In the genomic region with DNA sequence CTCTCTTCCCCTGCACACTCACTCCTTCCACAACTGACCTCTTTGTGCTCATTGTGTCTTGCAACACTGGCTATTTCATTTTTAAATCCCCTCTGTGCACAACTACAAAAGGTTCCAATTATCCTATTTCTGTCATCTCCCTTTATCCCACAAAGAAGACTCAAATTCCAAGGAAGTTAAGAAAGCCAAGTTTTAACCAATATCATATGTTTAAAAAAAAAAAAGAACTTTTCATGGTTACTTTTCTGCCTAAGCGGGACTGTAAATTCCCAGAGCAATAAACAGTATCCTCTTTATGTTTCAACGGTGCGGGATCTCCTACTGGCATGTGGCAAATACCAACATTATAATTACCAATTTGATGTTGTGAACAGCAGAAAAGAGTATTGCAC, we compare ENCODE assay signal across 15 cellular contexts.
DNase-seq lines count a peak whose midpoint lies in the region; ATAC-seq and TF ChIP-seq lines count a peak whose summit lies in the region.
"Had no signal": no experiment of that assay in that cellular context is flagged by ENCODE, and none has a peak within 500 bp of the region (broad histone marks: within the 10 kb centered on the region; RNA-seq: fewer than 3 reads in every experiment).

No MANE protein-coding gene starts in this region.

- peaks cover 54% of the 10 kb centered on the region for H3K79me2 ChIP-seq in SK-N-SH (ENCODE audit: insufficient read depth)

- H3F3A ChIP-seq in SK-N-SH (replicated peaks; ENCODE audit: insufficient read depth), result peaks cover 14% of the 10 kb centered on the region

- no peak for ATAC-seq in HG02642 (IDR thresholded peaks at IDR 0.05; ENCODE audit: poor library complexity, unreplicated experiment)
- ATAC-seq: A549 had no signal

- peaks cover 64% of the 10 kb centered on the region for H3K4me1 Mint-ChIP-seq in activated CD4-positive, alpha-beta T cell treated with anti-CD3 and anti-CD28 coated beads, Interleukin-2, amount 10 ng/mL, durations not matched to agents 24 days and 14 days

- WGBS in SK-N-SH (ENCODE audit: low lambda C conversion rate), result 27% methylated on average over 3 of the region's 3 CpGs

- peaks cover 3% of the 10 kb centered on the region for H3K9me3 Mint-ChIP-seq in activated CD4-positive, alpha-beta T cell treated with anti-CD3 and anti-CD28 coated beads, Interleukin-2, amount 10 ng/mL, durations not matched to agents 24 days and 14 days
- H3K9me3 Mint-ChIP-seq: brain, mesothelial cell of epicardium had no signal

- CTCF ChIA-PET in SK-N-SH (lab: Yijun Ruan, JAX), result no interaction called here

- TF ChIP-seq CTCF in SK-N-SH (IDR thresholded peaks at IDR 0.05) (no peak), foreskin fibroblast (IDR thresholded peaks at IDR 0.05; ENCODE audit: low read depth, low read length) (no peak)

- peaks cover 0 to 4% of the 10 kb centered on the region in 2 experiments for H3K36me3 ChIP-seq in SK-N-SH (replicated peaks in 1 of 2; ENCODE audit: control insufficient read depth in 1 of 2, insufficient read depth in 2 of 2, low read length in 1 of 2)

- H4K20me1 ChIP-seq in SK-N-SH (ENCODE audit: insufficient read depth), result no peaks in the 10 kb centered on the region

- no peak overlapping the region for H3K4me3 Mint-ChIP-seq in activated CD4-positive, alpha-beta T cell treated with anti-CD3 and anti-CD28 coated beads, Interleukin-2, amount 10 ng/mL, durations not matched to agents 24 days and 14 days
- H3K4me3 Mint-ChIP-seq: mesothelial cell of epicardium had no signal

- H3K9me2 ChIP-seq in SK-N-SH, result no peaks in the 10 kb centered on the region

- no peaks in the 10 kb centered on the region for H3K27me3 Mint-ChIP-seq in activated CD4-positive, alpha-beta T cell treated with anti-CD3 and anti-CD28 coated beads, Interleukin-2, amount 10 ng/mL, durations not matched to agents 24 days and 14 days
- H3K27me3 Mint-ChIP-seq: brain had no signal

- TF ChIP-seq EP300 in SK-N-SH (IDR thresholded peaks at IDR 0.05; ENCODE audit: borderline replicate concordance in 1 of 2, low read depth in 1 of 2, low read length in 1 of 2), result peak in 1 of 2 experiments; percentile 69; a peak in 1 of 4 replicates

- H3K4me1 ChIP-seq in SK-N-SH (ENCODE audit: control insufficient read depth in 1 of 2, insufficient read depth in 2 of 2, low read depth in 1 of 2, low read length in 1 of 2), result peaks cover 6 to 13% of the 10 kb centered on the region in 2 experiments
- H3K4me1 ChIP-seq: testis had no signal

- H2AFZ ChIP-seq in SK-N-SH (ENCODE audit: low read depth), result no peak overlapping the region

- H3K9ac ChIP-seq in SK-N-SH, result no peak overlapping the region; the same call in 1 of the 2 replicates

- POLR2A ChIA-PET in SK-N-SH (lab: Yijun Ruan, JAX), result interaction anchor here (1.1 kb wide), 1 partner anchor 24 kb away, joined by 5 read pairs; no protein-coding TSS in a partner anchor

- H3K27me3 ChIP-seq in SK-N-SH (ENCODE audit: insufficient read depth), result no peaks in the 10 kb centered on the region
- H3K27me3 ChIP-seq: testis had no signal

- peak overlapping the region; percentile 65; the same call in 1 of the 2 replicates for H3K4me2 ChIP-seq in SK-N-SH
- H3K4me2 ChIP-seq: A549 had no signal

- no peaks in the 10 kb centered on the region for H3K9me3 ChIP-seq in SK-N-SH
- H3K9me3 ChIP-seq: A549, testis had no signal

- DNase-seq in activated CD4-positive, alpha-beta T cell treated with anti-CD3 and anti-CD28 coated beads, Interleukin-2, amount 10 ng/mL, durations not matched to agents 24 days and 14 days, result no peak
- no peak for DNase-seq in activated CD4-positive, alpha-beta T cell treated with anti-CD3 and anti-CD28 coated beads for 1 hour
- DNase-seq in SK-N-SH (no peak), foreskin fibroblast (peak; percentile 74 to 88), substantia nigra (lab: John Stamatoyannopoulos, UW) (no peak), iPS-NIHi11 (ENCODE audit: low spot score) (no peak)
- DNase-seq in activated effector memory CD4-positive, alpha-beta T cell treated with anti-CD3 and anti-CD28 coated beads, Interleukin-2, amount 50 U/mL, for 16 hours, result no peak
- DNase-seq: DND-41, NCI-H226, testis had no signal

- intact Hi-C loops in activated CD4-positive, alpha-beta T cell treated with anti-CD3 and anti-CD28 coated beads, Interleukin-2, amount 10 ng/mL, durations not matched to agents 24 days and 14 days (cut with micrococcal nuclease), result no loop called here

- H3K4me3 ChIP-seq in SK-N-SH (ENCODE audit: low read depth in 2 of 2, low read length in 1 of 2) (no peak overlapping the region; a peak in 1 of 4 replicates), foreskin fibroblast (ENCODE audit: low read depth in 1 of 2, low read length in 2 of 2) (peak overlapping the region; percentile 7 to 32)
- H3K4me3 ChIP-seq: A549, testis had no signal

- H3K36me3 Mint-ChIP-seq in activated CD4-positive, alpha-beta T cell treated with anti-CD3 and anti-CD28 coated beads, Interleukin-2, amount 10 ng/mL, durations not matched to agents 24 days and 14 days (ENCODE audit: low read depth), result peaks cover 33% of the 10 kb centered on the region
- H3K36me3 Mint-ChIP-seq: brain, mesothelial cell of epicardium had no signal

- no peak for TF ChIP-seq RAD21 in SK-N-SH (IDR thresholded peaks at IDR 0.05; ENCODE audit: low read length)

- peak overlapping the region; percentile 35 for H3K27ac Mint-ChIP-seq in activated CD4-positive, alpha-beta T cell treated with anti-CD3 and anti-CD28 coated beads, Interleukin-2, amount 10 ng/mL, durations not matched to agents 24 days and 14 days

- peak overlapping the region; percentile 81 to 90; a peak in 3 of 4 replicates for H3K27ac ChIP-seq in SK-N-SH (ENCODE audit: low read depth in 2 of 2, low read length in 1 of 2)
- H3K27ac ChIP-seq in substantia nigra (ENCODE audit: low read depth, low read length, poor library complexity, severe bottlenecking), result peak overlapping the region; percentile 46
- H3K27ac ChIP-seq: A549, epithelial cell of prostate, testis had no signal

TF ChIP-seq in SK-N-SH, 30 proteins besides CTCF, POLR2A, EP300 and RAD21:
- peak; percentile 96 for TF ChIP-seq TCF12 (IDR thresholded peaks at IDR 0.05)
- no peak for TF ChIP-seq FOXJ3 (CRISPR knock-in tag; IDR thresholded peaks at IDR 0.05)
- peak; percentile 86 for TF ChIP-seq NFIC (IDR thresholded peaks at IDR 0.05; ENCODE audit: borderline replicate concordance)
- no peak for TF ChIP-seq RXRA (IDR thresholded peaks at IDR 0.05; ENCODE audit: borderline replicate concordance, low read depth)
- TF ChIP-seq GATA2 (CRISPR knock-in tag; IDR thresholded peaks at IDR 0.05), result no peak
- TF ChIP-seq, protein P1, sequence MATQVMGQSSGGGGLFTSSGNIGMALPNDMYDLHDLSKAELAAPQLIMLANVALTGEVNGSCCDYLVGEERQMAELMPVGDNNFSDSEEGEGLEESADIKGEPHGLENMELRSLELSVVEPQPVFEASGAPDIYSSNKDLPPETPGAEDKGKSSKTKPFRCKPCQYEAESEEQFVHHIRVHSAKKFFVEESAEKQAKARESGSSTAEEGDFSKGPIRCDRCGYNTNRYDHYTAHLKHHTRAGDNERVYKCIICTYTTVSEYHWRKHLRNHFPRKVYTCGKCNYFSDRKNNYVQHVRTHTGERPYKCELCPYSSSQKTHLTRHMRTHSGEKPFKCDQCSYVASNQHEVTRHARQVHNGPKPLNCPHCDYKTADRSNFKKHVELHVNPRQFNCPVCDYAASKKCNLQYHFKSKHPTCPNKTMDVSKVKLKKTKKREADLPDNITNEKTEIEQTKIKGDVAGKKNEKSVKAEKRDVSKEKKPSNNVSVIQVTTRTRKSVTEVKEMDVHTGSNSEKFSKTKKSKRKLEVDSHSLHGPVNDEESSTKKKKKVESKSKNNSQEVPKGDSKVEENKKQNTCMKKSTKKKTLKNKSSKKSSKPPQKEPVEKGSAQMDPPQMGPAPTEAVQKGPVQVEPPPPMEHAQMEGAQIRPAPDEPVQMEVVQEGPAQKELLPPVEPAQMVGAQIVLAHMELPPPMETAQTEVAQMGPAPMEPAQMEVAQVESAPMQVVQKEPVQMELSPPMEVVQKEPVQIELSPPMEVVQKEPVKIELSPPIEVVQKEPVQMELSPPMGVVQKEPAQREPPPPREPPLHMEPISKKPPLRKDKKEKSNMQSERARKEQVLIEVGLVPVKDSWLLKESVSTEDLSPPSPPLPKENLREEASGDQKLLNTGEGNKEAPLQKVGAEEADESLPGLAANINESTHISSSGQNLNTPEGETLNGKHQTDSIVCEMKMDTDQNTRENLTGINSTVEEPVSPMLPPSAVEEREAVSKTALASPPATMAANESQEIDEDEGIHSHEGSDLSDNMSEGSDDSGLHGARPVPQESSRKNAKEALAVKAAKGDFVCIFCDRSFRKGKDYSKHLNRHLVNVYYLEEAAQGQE (IDR thresholded peaks at IDR 0.05; ENCODE audit: low read depth, low read length), result no peak
- TF ChIP-seq TEAD4 (IDR thresholded peaks at IDR 0.05; ENCODE audit: borderline replicate concordance, insufficient read depth), result 0 out of 2 replicates have a peak, but pooled peaks have one; percentile 37
- TF ChIP-seq JUND (IDR thresholded peaks at IDR 0.05), result peak; percentile 36; the same call in 1 of the 2 replicates
- TF ChIP-seq POLR2AphosphoS5 (IDR thresholded peaks at IDR 0.05; ENCODE audit: low read depth, low read length), result peak; percentile 44; the same call in 1 of the 2 replicates
- TF ChIP-seq, protein P2, sequence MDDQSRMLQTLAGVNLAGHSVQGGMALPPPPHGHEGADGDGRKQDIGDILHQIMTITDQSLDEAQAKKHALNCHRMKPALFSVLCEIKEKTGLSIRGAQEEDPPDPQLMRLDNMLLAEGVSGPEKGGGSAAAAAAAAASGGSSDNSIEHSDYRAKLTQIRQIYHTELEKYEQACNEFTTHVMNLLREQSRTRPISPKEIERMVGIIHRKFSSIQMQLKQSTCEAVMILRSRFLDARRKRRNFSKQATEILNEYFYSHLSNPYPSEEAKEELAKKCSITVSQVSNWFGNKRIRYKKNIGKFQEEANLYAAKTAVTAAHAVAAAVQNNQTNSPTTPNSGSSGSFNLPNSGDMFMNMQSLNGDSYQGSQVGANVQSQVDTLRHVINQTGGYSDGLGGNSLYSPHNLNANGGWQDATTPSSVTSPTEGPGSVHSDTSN (IDR thresholded peaks at IDR 0.05), result peak; percentile 41; the same call in 1 of the 2 replicates
- TF ChIP-seq FOSL2 (IDR thresholded peaks at IDR 0.05; ENCODE audit: borderline replicate concordance, low read depth), result 0 out of 2 replicates have a peak, but pooled peaks have one; percentile 2
TF ChIP-seq in SK-N-SH: peak in this region for 7.

Comparison
In these comparisons a context has a peak if more than half of its experiments do, and no peak if none do; other contexts are left out.
1. DNase-seq: peak in foreskin fibroblast (2 of 2); none in activated CD4-positive, alpha-beta T cell treated with anti-CD3 and anti-CD28 coated beads, Interleukin-2, amount 10 ng/mL, durations not matched to agents 24 days and 14 days (single experiment), activated CD4-positive, alpha-beta T cell treated with anti-CD3 and anti-CD28 coated beads for 1 hour (single experiment), SK-N-SH (single experiment), substantia nigra (0 of 49), iPS-NIHi11 (single experiment) and activated effector memory CD4-positive, alpha-beta T cell treated with anti-CD3 and anti-CD28 coated beads, Interleukin-2, amount 50 U/mL, for 16 hours (single experiment).
2. H3K4me3 ChIP-seq: peak in foreskin fibroblast (2 of 2); none in SK-N-SH (0 of 2).